Comparison of ENCODE assay signal across 1 cellular context in genomic region chr4:73411731-73412414, GRCh38.
TF ChIP-seq lines count a peak whose summit lies in the region.

No MANE protein-coding gene starts in this region.

TF ChIP-seq in HepG2, 621 proteins besides CTCF, POLR2A, EP300 and RAD21 (continued from another document and continues in another):
- TF ChIP-seq PAF1 (CRISPR knock-in tag; IDR thresholded peaks at IDR 0.05) (peak; percentile 99), RFX1 (IDR thresholded peaks at IDR 0.05) (no peak), HNF4G (IDR thresholded peaks at IDR 0.05; ENCODE audit: borderline replicate concordance, low read depth, low read length) (no peak), HNF4G (CRISPR knock-in tag; IDR thresholded peaks at IDR 0.05; ENCODE audit: borderline replicate concordance, low read depth) (no peak), ATF1 (CRISPR knock-in tag; IDR thresholded peaks at IDR 0.05) (no peak), ZNF652 (CRISPR knock-in tag; IDR thresholded peaks at IDR 0.05; ENCODE audit: borderline replicate concordance, low read depth) (peak; percentile 10; the same call in 1 of the 2 replicates), MIER3 (CRISPR knock-in tag; IDR thresholded peaks at IDR 0.05; ENCODE audit: borderline replicate concordance) (peak; percentile 23; the same call in 1 of the 2 replicates), FOXO4 (CRISPR knock-in tag; conservative IDR thresholded peaks at IDR 0.05) (no peak), ZC3H13 (CRISPR knock-in tag; IDR thresholded peaks at IDR 0.05) (0 out of 2 replicates have a peak, but pooled peaks have one; percentile 30), ATF2 (CRISPR knock-in tag; IDR thresholded peaks at IDR 0.05) (peak; percentile 47; the same call in 1 of the 2 replicates), PATZ1 (CRISPR knock-in tag; IDR thresholded peaks at IDR 0.05) (no peak), ZNF879 (CRISPR knock-in tag; IDR thresholded peaks at IDR 0.05) (no peak), MLXIP (CRISPR knock-in tag; IDR thresholded peaks at IDR 0.05; ENCODE audit: borderline replicate concordance) (0 out of 2 replicates have a peak, but pooled peaks have one; percentile 1), ZNF142 (CRISPR knock-in tag; IDR thresholded peaks at IDR 0.05) (0 out of 2 replicates have a peak, but pooled peaks have one; percentile 22), MAX (IDR thresholded peaks at IDR 0.05) (0 out of 2 replicates have a peak, but pooled peaks have one; percentile 29), ZFP37 (CRISPR knock-in tag; IDR thresholded peaks at IDR 0.05; ENCODE audit: borderline replicate concordance) (0 out of 2 replicates have a peak, but pooled peaks have one; percentile 39), KLF6 (CRISPR knock-in tag; IDR thresholded peaks at IDR 0.05) (0 out of 2 replicates have a peak, but pooled peaks have one; percentile 30), HMG20A (CRISPR knock-in tag; IDR thresholded peaks at IDR 0.05; ENCODE audit: borderline replicate concordance) (no peak), MXD4 (CRISPR knock-in tag; IDR thresholded peaks at IDR 0.05) (peak; percentile 41), SAP130 (CRISPR knock-in tag; IDR thresholded peaks at IDR 0.05; ENCODE audit: low read depth) (peak; percentile 44; the same call in 1 of the 2 replicates), SP4 (CRISPR knock-in tag; IDR thresholded peaks at IDR 0.05) (0 out of 2 replicates have a peak, but pooled peaks have one; percentile 17), PRMT3 (CRISPR knock-in tag; IDR thresholded peaks at IDR 0.05; ENCODE audit: borderline replicate concordance, low read depth) (no peak), REL (CRISPR knock-in tag; conservative IDR thresholded peaks at IDR 0.05) (peak; percentile 84; the same call in 1 of the 2 replicates), CREB1 (IDR thresholded peaks at IDR 0.05) (no peak), CREB1 (CRISPR knock-in tag; IDR thresholded peaks at IDR 0.05) (0 out of 2 replicates have a peak, but pooled peaks have one; percentile 33), JUNB (CRISPR knock-in tag; IDR thresholded peaks at IDR 0.05; ENCODE audit: borderline replicate concordance) (no peak), RARA (CRISPR knock-in tag; IDR thresholded peaks at IDR 0.05) (peak; percentile 36), ZMYM4 (CRISPR knock-in tag; IDR thresholded peaks at IDR 0.05) (no peak), RBFOX2 (IDR thresholded peaks at IDR 0.05; ENCODE audit: low read depth, low read length) (peak; percentile 56), EZH2 (conservative IDR thresholded peaks at IDR 0.05; ENCODE audit: low read depth, low read length) (no peak), TFAP4 (IDR thresholded peaks at IDR 0.05; ENCODE audit: borderline replicate concordance, low read depth) (no peak), ZNF724P (CRISPR knock-in tag; IDR thresholded peaks at IDR 0.05; ENCODE audit: borderline replicate concordance) (no peak), ZNF800 (CRISPR knock-in tag; IDR thresholded peaks at IDR 0.05) (no peak), LCORL (IDR thresholded peaks at IDR 0.05) (no peak), LCORL (CRISPR knock-in tag; IDR thresholded peaks at IDR 0.05) (no peak), FOXM1 (CRISPR knock-in tag; IDR thresholded peaks at IDR 0.05) (no peak), CHCHD3 (CRISPR knock-in tag; IDR thresholded peaks at IDR 0.05) (no peak), ZFP36L1 (CRISPR knock-in tag; IDR thresholded peaks at IDR 0.05) (peak; percentile 40; the same call in 1 of the 2 replicates), DBP (CRISPR knock-in tag; IDR thresholded peaks at IDR 0.05; ENCODE audit: not compliant biosample characterization) (peak; percentile 26)
